20 cellular contexts compared by ENCODE assay signal in genomic region chr7:50537417-50537816, GRCh38. TPM values are rescaled to one million over a fixed set of nuclear protein-coding genes. Genes with fewer than 3 reads are reported as not detected.
A peak's percentile ranks its signal among the peaks of the same experiment; 100 is the strongest.
DNase-seq lines count a peak whose midpoint lies in the region; ATAC-seq and TF ChIP-seq lines count a peak whose summit lies in the region.
"Had no signal": no experiment of that assay in that cellular context is flagged by ENCODE, and none has a peak within 500 bp of the region (broad histone marks: within the 10 kb centered on the region; RNA-seq: fewer than 3 reads in every experiment).

No MANE protein-coding gene starts in this region.

- H3K27ac ChIP-seq in lung (ENCODE audit: low read depth in 1 of 2, low read length in 1 of 2) (no peak overlapping the region), spleen (no peak overlapping the region)
- H3K27ac ChIP-seq: 22Rv1, BLaER1 had no signal

- no peak overlapping the region for H3K4me3 Mint-ChIP-seq in CD14-positive monocyte
- H3K4me3 Mint-ChIP-seq: CD4-positive, alpha-beta T cell; CD8-positive, alpha-beta T cell had no signal

- H3K27me3 ChIP-seq in lung (ENCODE audit: control insufficient read depth, insufficient read depth) (no peaks in the 10 kb centered on the region), spleen (replicated peaks in 1 of 7) (no peaks in the 10 kb centered on the region)
- H3K27me3 ChIP-seq: BE2C, BLaER1 had no signal

- H3K36me3 Mint-ChIP-seq in CD14-positive monocyte: no peaks in the 10 kb centered on the region
- H3K36me3 Mint-ChIP-seq: CD8-positive, alpha-beta T cell had no signal

- no peak for TF ChIP-seq CTCF in lung (IDR thresholded peaks at IDR 0.05; ENCODE audit: control extremely low read depth, extremely low read depth)
- no peak for TF ChIP-seq CTCF in spleen (IDR thresholded peaks at IDR 0.05 in 8 of 11, conservative IDR thresholded peaks at IDR 0.05 in 3 of 11)
- TF ChIP-seq CTCF in CD14-positive monocyte (IDR thresholded peaks at IDR 0.05): no peak

- no peaks in the 10 kb centered on the region for H3K9me3 Mint-ChIP-seq in CD14-positive monocyte
- H3K9me3 Mint-ChIP-seq: CD4-positive, alpha-beta T cell; CD8-positive, alpha-beta T cell had no signal

- no peaks in the 10 kb centered on the region for H3K36me3 ChIP-seq in lung (ENCODE audit: control insufficient read depth in 2 of 2, insufficient read depth in 2 of 2, low read length in 2 of 2)
- H3K36me3 ChIP-seq in spleen: no peaks in the 10 kb centered on the region
- H3K36me3 ChIP-seq: BLaER1 had no signal

- WGBS in lung, 2 donors: 89 to 91% methylated on average over 8 of the region's 8 CpGs
- 83 to 89% (median 85%) methylated on average over 8 of the region's 8 CpGs for WGBS in spleen, 5 donors

- H3K4me3 ChIP-seq in lung (no peak overlapping the region), spleen (no peak overlapping the region)
- H3K4me3 ChIP-seq: BLaER1 had no signal

- peaks cover 11% of the 10 kb centered on the region for H3K4me1 Mint-ChIP-seq in CD14-positive monocyte

- intact Hi-C loops in spleen (cut with DNase I; ENCODE audit: low total_unique reads): no loop called here
- intact Hi-C loops in CD14-positive monocyte (cut with micrococcal nuclease): no loop called here

- ATAC-seq in lung (ENCODE audit: insufficient read depth, low FRiP score): no peak
- ATAC-seq in GM18511 (IDR thresholded peaks at IDR 0.05; ENCODE audit: unreplicated experiment): no peak
- ATAC-seq: CD8-positive, alpha-beta T cell had no signal

- H3K9me3 ChIP-seq in lung (ENCODE audit: control insufficient read depth in 2 of 2, insufficient read depth in 1 of 2, low read length in 1 of 2) (no peaks in the 10 kb centered on the region), spleen (no peaks in the 10 kb centered on the region)
- H3K9me3 ChIP-seq: BE2C, BLaER1 had no signal

- DNase-seq in activated CD8-positive, alpha-beta memory T cell treated with anti-CD3 and anti-CD28 coated beads for 24 hours: peak; percentile 42
- DNase-seq in activated CD8-positive, alpha-beta memory T cell treated with anti-CD3 and anti-CD28 coated beads, Interleukin-2, amount 50 U/mL, for 48 hours: no peak
- peak; percentile 17 for DNase-seq in lung (ENCODE audit: low spot score)
- DNase-seq in spleen: peak; percentile 39
- DNase-seq in CD14-positive monocyte (ENCODE audit: low spot score): no peak
- DNase-seq: ACHN; BE2C; C1 segment of cervical spinal cord; Caco-2; Calu3; CD4-positive, alpha-beta T cell; CD8-positive, alpha-beta T cell; DMS79 treated with DMSO at 0.1 percent for 48 hours; GF-D8 had no signal

- H3K27ac Mint-ChIP-seq in CD14-positive monocyte: no peak overlapping the region
- H3K27ac Mint-ChIP-seq: CD4-positive, alpha-beta T cell; CD8-positive, alpha-beta T cell had no signal

- H3K27me3 Mint-ChIP-seq in CD14-positive monocyte (ENCODE audit: low read depth in 3 of 3): peaks cover 0 to 5% (median 2%) of the 10 kb centered on the region in 3 donors

- no peak for TF ChIP-seq POLR2A in spleen (IDR thresholded peaks at IDR 0.05)

- H3K4me1 ChIP-seq in lung (ENCODE audit: control insufficient read depth in 2 of 2, insufficient read depth in 2 of 2, low read length in 2 of 2) (no peaks in the 10 kb centered on the region), spleen (no peaks in the 10 kb centered on the region)
- H3K4me1 ChIP-seq: BLaER1 had no signal

RNA-seq across cellular contexts. Expression of gene DDC, which starts 27.8 kb away (rescaled TPM):
- total RNA-seq in lung (1 to 10 TPM; 2.1 to 3.1 TPM), spleen (under 1 TPM in 3 of 7 donors, not detected in 4; 0.26 to 0.55 (median 0.51) TPM)
- polyA plus RNA-seq in lung (1 to 10 TPM in 1 of 2 donors, under 1 TPM in 1; 0.23 to 1.2 TPM), spleen (under 1 TPM; 0.03 to 0.32 (median 0.13) TPM), CD14-positive monocyte (not detected)
- total RNA-seq: A172; A673; CD4-positive, alpha-beta T cell; CD8-positive, alpha-beta T cell had no signal
- polyA plus RNA-seq: AG04450 had no signal

Comparison
In these comparisons a context has a peak if more than half of its experiments do, and no peak if none do; other contexts are left out.
1. DNase-seq: peak in activated CD8-positive, alpha-beta memory T cell treated with anti-CD3 and anti-CD28 coated beads for 24 hours (single experiment), lung (single experiment) and spleen (single experiment); none in activated CD8-positive, alpha-beta memory T cell treated with anti-CD3 and anti-CD28 coated beads, Interleukin-2, amount 50 U/mL, for 48 hours (single experiment) and CD14-positive monocyte (single experiment).